ENCODE assay signal across 1 cellular context in genomic region chrX:47482512-47483309, GRCh38.
TF ChIP-seq lines count a peak whose summit lies in the region.

Gene ZNF41 (minus strand): TSS chrX:47483222. CDS start chrX:47467481, 15,741 bp downstream.

TF ChIP-seq in K562, 482 proteins besides CTCF, POLR2A, EP300 and RAD21 (continued from another document):
- no peak for TF ChIP-seq FOXP4 (CRISPR knock-in tag; IDR thresholded peaks at IDR 0.05; ENCODE audit: borderline replicate concordance)
- TF ChIP-seq CBFA2T2 (conservative IDR thresholded peaks at IDR 0.05) = no peak
- no peak for TF ChIP-seq MAFF (IDR thresholded peaks at IDR 0.05; ENCODE audit: low read length)
- peak; percentile 93 for TF ChIP-seq VEZF1 (CRISPR knock-in tag; IDR thresholded peaks at IDR 0.05)
- TF ChIP-seq DIDO1 (tag; IDR thresholded peaks at IDR 0.05; ENCODE audit: low read depth) = no peak
- TF ChIP-seq ZSCAN32 (CRISPR knock-in tag; IDR thresholded peaks at IDR 0.05) = no peak
- TF ChIP-seq FIP1L1 (IDR thresholded peaks at IDR 0.05; ENCODE audit: low read depth, low read length, poor library complexity, severe bottlenecking) = no peak
- no peak for TF ChIP-seq TAF7 (tag; IDR thresholded peaks at IDR 0.05)
- no peak for TF ChIP-seq ATF3 (IDR thresholded peaks at IDR 0.05)
- TF ChIP-seq ATF3 (CRISPR knock-in tag; conservative IDR thresholded peaks at IDR 0.05) = no peak
- no peak for TF ChIP-seq PREB (CRISPR knock-in tag; IDR thresholded peaks at IDR 0.05)
- TF ChIP-seq ZNF408 (CRISPR knock-in tag; IDR thresholded peaks at IDR 0.05; ENCODE audit: low read depth) = no peak
